15 cellular contexts compared by ENCODE assay signal in the genomic region with DNA sequence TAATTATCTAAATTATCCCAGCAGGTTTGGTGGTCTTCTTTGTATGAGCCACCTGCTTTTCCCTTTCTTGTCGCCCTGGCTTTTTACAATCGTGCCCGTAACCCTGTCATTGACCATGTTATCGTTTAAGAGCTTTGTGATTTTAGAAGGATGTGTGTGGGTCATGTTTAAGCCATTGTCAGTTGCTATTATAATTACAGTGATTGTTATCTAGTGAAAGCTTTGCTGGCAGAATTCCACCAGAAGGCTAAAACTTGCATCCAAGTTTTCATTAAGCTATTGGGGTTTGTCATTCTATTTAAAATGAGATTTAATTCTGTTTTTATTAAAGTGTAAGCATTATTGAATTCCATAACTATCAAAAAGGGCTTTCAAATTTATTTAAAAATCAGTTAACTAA.
A peak's percentile ranks its signal among the peaks of the same experiment; 100 is the strongest.
DNase-seq lines count a peak whose midpoint lies in the region; ATAC-seq and TF ChIP-seq lines count a peak whose summit lies in the region.
"Had no signal": no experiment of that assay in that cellular context is flagged by ENCODE, and none has a peak within 500 bp of the region (broad histone marks: within the 10 kb centered on the region; RNA-seq: fewer than 3 reads in every experiment).

No MANE protein-coding gene starts in this region.

- H3K9me3 Mint-ChIP-seq in chondrocyte (ENCODE audit: low read depth): peaks cover 7% of the 10 kb centered on the region
- H3K9me3 Mint-ChIP-seq: CD8-positive, alpha-beta T cell had no signal

- no peak overlapping the region for H3K27ac Mint-ChIP-seq in chondrocyte (ENCODE audit: unreplicated experiment)
- H3K27ac Mint-ChIP-seq: CD14-positive monocyte; CD8-positive, alpha-beta T cell; HFFc6 had no signal

- peak; percentile 78 for DNase-seq in NCI-H1105 treated with DMSO at 0.1 percent for 48 hours (lab: John Stamatoyannopoulos, UW)
- DNase-seq in NCI-H748 (lab: John Stamatoyannopoulos, UW; ENCODE audit: unreplicated experiment): peak; percentile 82
- DNase-seq in retina: peak; percentile 23
- DNase-seq in DMS53 (lab: John Stamatoyannopoulos, UW): no peak
- no peak for DNase-seq in left cardiac atrium
- DNase-seq in chondrocyte (ENCODE audit: low spot score): no peak
- DNase-seq: Caco-2; CD8-positive, alpha-beta T cell; GF-D8; HCEC 1CT; HFFc6 had no signal

- no peaks in the 10 kb centered on the region for H3K27me3 Mint-ChIP-seq in chondrocyte (ENCODE audit: low read depth)

- no peaks in the 10 kb centered on the region for H3K36me3 Mint-ChIP-seq in chondrocyte (ENCODE audit: low read depth)
- H3K36me3 Mint-ChIP-seq: CD14-positive monocyte; CD8-positive, alpha-beta T cell had no signal

- TF ChIP-seq CTCF in chondrocyte (IDR thresholded peaks at IDR 0.05): no peak

- intact Hi-C loops in left cardiac atrium (cut with DNase I): no loop called here

- ATAC-seq in SK-N-SH treated with all-trans-retinoic acid at 6 μM for 48 hours: no peak; the same call in 2 of the 3 replicates
- no peak for ATAC-seq in left cardiac atrium
- no peak for ATAC-seq in GM18498 (IDR thresholded peaks at IDR 0.05; ENCODE audit: unreplicated experiment)
- ATAC-seq: A549; CD8-positive, alpha-beta T cell had no signal

- no peaks in the 10 kb centered on the region for H3K4me1 Mint-ChIP-seq in chondrocyte (ENCODE audit: low read depth)
- H3K4me1 Mint-ChIP-seq: CD14-positive monocyte had no signal

- no peak overlapping the region for H3K4me3 Mint-ChIP-seq in chondrocyte (ENCODE audit: unreplicated experiment)
- H3K4me3 Mint-ChIP-seq: CD14-positive monocyte; CD8-positive, alpha-beta T cell; HFFc6 had no signal

TF ChIP-seq in SK-N-SH treated with all-trans-retinoic acid at 6 μM for 48 hours, 23 proteins besides CTCF, POLR2A, EP300 and RAD21:
- no peak for TF ChIP-seq ZNF70 (CRISPR knock-in tag; IDR thresholded peaks at IDR 0.05)
- TF ChIP-seq ZFP30 (CRISPR knock-in tag; IDR thresholded peaks at IDR 0.05): no peak
- TF ChIP-seq SNAI2 (CRISPR knock-in tag; IDR thresholded peaks at IDR 0.05): peak; percentile 74; the same call in 1 of the 2 replicates
- TF ChIP-seq ZNF565 (CRISPR knock-in tag; conservative IDR thresholded peaks at IDR 0.05; ENCODE audit: low read depth): no peak
- TF ChIP-seq BACH2 (CRISPR knock-in tag; IDR thresholded peaks at IDR 0.05; ENCODE audit: borderline replicate concordance): no peak
- no peak for TF ChIP-seq ARNTL (CRISPR knock-in tag; IDR thresholded peaks at IDR 0.05; ENCODE audit: borderline replicate concordance, low read depth)
- peak; percentile 99 for TF ChIP-seq ISL1 (CRISPR knock-in tag; IDR thresholded peaks at IDR 0.05)
- TF ChIP-seq, protein P1, sequence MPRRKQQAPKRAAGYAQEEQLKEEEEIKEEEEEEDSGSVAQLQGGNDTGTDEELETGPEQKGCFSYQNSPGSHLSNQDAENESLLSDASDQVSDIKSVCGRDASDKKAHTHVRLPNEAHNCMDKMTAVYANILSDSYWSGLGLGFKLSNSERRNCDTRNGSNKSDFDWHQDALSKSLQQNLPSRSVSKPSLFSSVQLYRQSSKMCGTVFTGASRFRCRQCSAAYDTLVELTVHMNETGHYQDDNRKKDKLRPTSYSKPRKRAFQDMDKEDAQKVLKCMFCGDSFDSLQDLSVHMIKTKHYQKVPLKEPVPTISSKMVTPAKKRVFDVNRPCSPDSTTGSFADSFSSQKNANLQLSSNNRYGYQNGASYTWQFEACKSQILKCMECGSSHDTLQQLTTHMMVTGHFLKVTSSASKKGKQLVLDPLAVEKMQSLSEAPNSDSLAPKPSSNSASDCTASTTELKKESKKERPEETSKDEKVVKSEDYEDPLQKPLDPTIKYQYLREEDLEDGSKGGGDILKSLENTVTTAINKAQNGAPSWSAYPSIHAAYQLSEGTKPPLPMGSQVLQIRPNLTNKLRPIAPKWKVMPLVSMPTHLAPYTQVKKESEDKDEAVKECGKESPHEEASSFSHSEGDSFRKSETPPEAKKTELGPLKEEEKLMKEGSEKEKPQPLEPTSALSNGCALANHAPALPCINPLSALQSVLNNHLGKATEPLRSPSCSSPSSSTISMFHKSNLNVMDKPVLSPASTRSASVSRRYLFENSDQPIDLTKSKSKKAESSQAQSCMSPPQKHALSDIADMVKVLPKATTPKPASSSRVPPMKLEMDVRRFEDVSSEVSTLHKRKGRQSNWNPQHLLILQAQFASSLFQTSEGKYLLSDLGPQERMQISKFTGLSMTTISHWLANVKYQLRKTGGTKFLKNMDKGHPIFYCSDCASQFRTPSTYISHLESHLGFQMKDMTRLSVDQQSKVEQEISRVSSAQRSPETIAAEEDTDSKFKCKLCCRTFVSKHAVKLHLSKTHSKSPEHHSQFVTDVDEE (CRISPR knock-in tag; IDR thresholded peaks at IDR 0.05): peak; percentile 93
- TF ChIP-seq, protein P2, sequence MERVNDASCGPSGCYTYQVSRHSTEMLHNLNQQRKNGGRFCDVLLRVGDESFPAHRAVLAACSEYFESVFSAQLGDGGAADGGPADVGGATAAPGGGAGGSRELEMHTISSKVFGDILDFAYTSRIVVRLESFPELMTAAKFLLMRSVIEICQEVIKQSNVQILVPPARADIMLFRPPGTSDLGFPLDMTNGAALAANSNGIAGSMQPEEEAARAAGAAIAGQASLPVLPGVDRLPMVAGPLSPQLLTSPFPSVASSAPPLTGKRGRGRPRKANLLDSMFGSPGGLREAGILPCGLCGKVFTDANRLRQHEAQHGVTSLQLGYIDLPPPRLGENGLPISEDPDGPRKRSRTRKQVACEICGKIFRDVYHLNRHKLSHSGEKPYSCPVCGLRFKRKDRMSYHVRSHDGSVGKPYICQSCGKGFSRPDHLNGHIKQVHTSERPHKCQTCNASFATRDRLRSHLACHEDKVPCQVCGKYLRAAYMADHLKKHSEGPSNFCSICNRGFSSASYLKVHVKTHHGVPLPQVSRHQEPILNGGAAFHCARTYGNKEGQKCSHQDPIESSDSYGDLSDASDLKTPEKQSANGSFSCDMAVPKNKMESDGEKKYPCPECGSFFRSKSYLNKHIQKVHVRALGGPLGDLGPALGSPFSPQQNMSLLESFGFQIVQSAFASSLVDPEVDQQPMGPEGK (CRISPR knock-in tag; IDR thresholded peaks at IDR 0.05; ENCODE audit: borderline replicate concordance): 0 out of 2 replicates have a peak, but pooled peaks have one; percentile 16
- TF ChIP-seq ZNF8 (CRISPR knock-in tag; IDR thresholded peaks at IDR 0.05): peak; percentile 64
- no peak for TF ChIP-seq RARB (CRISPR knock-in tag; IDR thresholded peaks at IDR 0.05)
- no peak for TF ChIP-seq ZFP3 (CRISPR knock-in tag; IDR thresholded peaks at IDR 0.05)
- no peak for TF ChIP-seq CSDC2 (CRISPR knock-in tag; IDR thresholded peaks at IDR 0.05)
- TF ChIP-seq, protein P3, sequence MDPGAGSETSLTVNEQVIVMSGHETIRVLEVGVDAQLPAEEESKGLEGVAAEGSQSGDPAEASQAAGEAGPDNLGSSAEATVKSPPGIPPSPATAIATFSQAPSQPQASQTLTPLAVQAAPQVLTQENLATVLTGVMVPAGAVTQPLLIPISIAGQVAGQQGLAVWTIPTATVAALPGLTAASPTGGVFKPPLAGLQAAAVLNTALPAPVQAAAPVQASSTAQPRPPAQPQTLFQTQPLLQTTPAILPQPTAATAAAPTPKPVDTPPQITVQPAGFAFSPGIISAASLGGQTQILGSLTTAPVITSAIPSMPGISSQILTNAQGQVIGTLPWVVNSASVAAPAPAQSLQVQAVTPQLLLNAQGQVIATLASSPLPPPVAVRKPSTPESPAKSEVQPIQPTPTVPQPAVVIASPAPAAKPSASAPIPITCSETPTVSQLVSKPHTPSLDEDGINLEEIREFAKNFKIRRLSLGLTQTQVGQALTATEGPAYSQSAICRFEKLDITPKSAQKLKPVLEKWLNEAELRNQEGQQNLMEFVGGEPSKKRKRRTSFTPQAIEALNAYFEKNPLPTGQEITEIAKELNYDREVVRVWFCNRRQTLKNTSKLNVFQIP (CRISPR knock-in tag; IDR thresholded peaks at IDR 0.05; ENCODE audit: borderline replicate concordance, low read depth): no peak
- peak; percentile 71 for TF ChIP-seq TCF4 (CRISPR knock-in tag; IDR thresholded peaks at IDR 0.05; ENCODE audit: borderline replicate concordance)
- TF ChIP-seq, protein P4, sequence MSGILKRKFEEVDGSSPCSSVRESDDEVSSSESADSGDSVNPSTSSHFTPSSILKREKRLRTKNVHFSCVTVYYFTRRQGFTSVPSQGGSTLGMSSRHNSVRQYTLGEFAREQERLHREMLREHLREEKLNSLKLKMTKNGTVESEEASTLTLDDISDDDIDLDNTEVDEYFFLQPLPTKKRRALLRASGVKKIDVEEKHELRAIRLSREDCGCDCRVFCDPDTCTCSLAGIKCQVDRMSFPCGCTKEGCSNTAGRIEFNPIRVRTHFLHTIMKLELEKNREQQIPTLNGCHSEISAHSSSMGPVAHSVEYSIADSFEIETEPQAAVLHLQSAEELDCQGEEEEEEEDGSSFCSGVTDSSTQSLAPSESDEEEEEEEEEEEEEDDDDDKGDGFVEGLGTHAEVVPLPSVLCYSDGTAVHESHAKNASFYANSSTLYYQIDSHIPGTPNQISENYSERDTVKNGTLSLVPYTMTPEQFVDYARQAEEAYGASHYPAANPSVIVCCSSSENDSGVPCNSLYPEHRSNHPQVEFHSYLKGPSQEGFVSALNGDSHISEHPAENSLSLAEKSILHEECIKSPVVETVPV (CRISPR knock-in tag; IDR thresholded peaks at IDR 0.05): no peak; the same call in 1 of the 2 replicates
- TF ChIP-seq ZC3H10 (CRISPR knock-in tag; IDR thresholded peaks at IDR 0.05): no peak
- TF ChIP-seq TOX (CRISPR knock-in tag; IDR thresholded peaks at IDR 0.05; ENCODE audit: borderline replicate concordance): no peak
- TF ChIP-seq OSR1 (CRISPR knock-in tag; IDR thresholded peaks at IDR 0.05): no peak
- TF ChIP-seq ESRRG (CRISPR knock-in tag; IDR thresholded peaks at IDR 0.05): no peak
- TF ChIP-seq, protein P5, sequence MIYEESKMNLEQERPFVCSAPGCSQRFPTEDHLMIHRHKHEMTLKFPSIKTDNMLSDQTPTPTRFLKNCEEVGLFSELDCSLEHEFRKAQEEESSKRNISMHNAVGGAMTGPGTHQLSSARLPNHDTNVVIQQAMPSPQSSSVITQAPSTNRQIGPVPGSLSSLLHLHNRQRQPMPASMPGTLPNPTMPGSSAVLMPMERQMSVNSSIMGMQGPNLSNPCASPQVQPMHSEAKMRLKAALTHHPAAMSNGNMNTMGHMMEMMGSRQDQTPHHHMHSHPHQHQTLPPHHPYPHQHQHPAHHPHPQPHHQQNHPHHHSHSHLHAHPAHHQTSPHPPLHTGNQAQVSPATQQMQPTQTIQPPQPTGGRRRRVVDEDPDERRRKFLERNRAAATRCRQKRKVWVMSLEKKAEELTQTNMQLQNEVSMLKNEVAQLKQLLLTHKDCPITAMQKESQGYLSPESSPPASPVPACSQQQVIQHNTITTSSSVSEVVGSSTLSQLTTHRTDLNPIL (CRISPR knock-in tag; IDR thresholded peaks at IDR 0.05; ENCODE audit: low read depth): peak; percentile 63
- TF ChIP-seq PPARA (CRISPR knock-in tag; IDR thresholded peaks at IDR 0.05; ENCODE audit: borderline replicate concordance): no peak
- TF ChIP-seq GLIS3 (CRISPR knock-in tag; IDR thresholded peaks at IDR 0.05): 0 out of 2 replicates have a peak, but pooled peaks have one; percentile 18

Comparison
In these comparisons a context has a peak if more than half of its experiments do, and no peak if none do; other contexts are left out.
1. DNase-seq: peak in NCI-H1105 treated with DMSO at 0.1 percent for 48 hours (single experiment), NCI-H748 (single experiment) and retina (single experiment); none in DMS53 (single experiment), left cardiac atrium (single experiment) and chondrocyte (single experiment).